ENCODE assay signal across 8 cellular contexts in the genomic region with DNA sequence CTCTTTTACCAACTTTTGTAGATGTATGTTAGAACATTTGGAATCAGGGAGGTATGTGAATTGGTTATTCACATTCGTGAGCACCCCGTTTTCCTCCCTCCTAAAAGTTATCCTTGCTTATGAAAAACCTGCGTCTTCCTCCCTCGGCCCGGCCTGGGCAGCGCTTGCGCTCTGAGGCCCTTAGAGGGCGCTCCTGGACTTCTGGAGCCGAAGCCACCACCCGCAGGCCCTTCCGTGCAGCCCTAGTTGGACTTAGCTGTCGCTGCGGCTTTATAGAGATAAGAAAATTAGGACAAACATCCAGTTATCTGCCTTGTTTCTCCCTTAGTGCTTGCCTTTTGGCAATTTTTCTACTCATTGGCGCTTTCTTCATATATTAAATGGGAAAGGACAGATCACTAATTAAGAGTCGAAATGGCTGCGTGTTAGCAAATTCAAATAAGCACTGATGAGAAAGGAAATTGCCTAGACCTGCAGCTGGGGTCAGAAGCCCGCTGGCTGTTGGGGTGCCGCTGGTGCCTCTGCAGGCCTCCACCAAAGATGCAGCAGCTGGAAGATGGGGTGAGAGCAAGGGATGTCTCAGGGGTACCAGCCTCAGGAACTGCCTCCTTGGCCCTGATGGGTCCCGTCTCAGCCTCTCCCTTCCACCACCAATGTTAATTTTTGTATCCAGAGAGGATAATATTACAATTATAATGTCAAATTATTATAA. TPM values are rescaled to one million over a fixed set of nuclear protein-coding genes. Genes with fewer than 3 reads are reported as not detected.
DNase-seq lines count a peak whose midpoint lies in the region; ATAC-seq and TF ChIP-seq lines count a peak whose summit lies in the region.

No MANE protein-coding gene starts in this region.

- H3K9me3 ChIP-seq in neuronal stem cell (replicated peaks in 1 of 2; ENCODE audit: control insufficient read depth in 2 of 2, insufficient read depth in 1 of 2, low read depth in 1 of 2, low read length in 2 of 2) (no peaks in the 10 kb centered on the region), thyroid gland (no peaks in the 10 kb centered on the region)

- H2BK5ac ChIP-seq in neuronal stem cell (ENCODE audit: low read length) = no peak overlapping the region

- no peak overlapping the region for H4K91ac ChIP-seq in neuronal stem cell (ENCODE audit: low read depth, low read length, poor library complexity)

- DNase-seq in COLO668 (lab: John Stamatoyannopoulos, UW; ENCODE audit: unreplicated experiment) (peak; percentile 46), HuH-7 (ENCODE audit: low spot score) (peak; percentile 84), RKO (ENCODE audit: low spot score) (peak; percentile 78), fibroblast of peridontal ligament (ENCODE audit: extremely low read depth) (peak; percentile 68), neuronal stem cell (ENCODE audit: low spot score) (peak; percentile 71), thyroid gland (peak; percentile 79 to 82)
- DNase-seq in activated T-helper 1 cell treated with anti-CD3 and anti-CD28 coated beads, Interleukin-2, amount 50 U/mL, for 16 hours (ENCODE audit: low read depth in 1 of 2, low spot score in 1 of 2) = peak; percentile 30 to 41

- no peak overlapping the region for H4K8ac ChIP-seq in neuronal stem cell (ENCODE audit: low read depth, low read length)

- H3K27me3 ChIP-seq in neuronal stem cell (ENCODE audit: control insufficient read depth in 3 of 3, insufficient read depth in 3 of 3, low read depth in 1 of 3, low read length in 3 of 3) (peaks cover 10 to 72% (median 22%) of the 10 kb centered on the region in 3 experiments), thyroid gland (no peaks in the 10 kb centered on the region)

- no peak overlapping the region for H3K4ac ChIP-seq in neuronal stem cell (ENCODE audit: low read length)

- TF ChIP-seq POLR2A in thyroid gland (IDR thresholded peaks at IDR 0.05) = no peak

- H3K4me2 ChIP-seq in neuronal stem cell (ENCODE audit: insufficient read depth, low read length, poor library complexity, severe bottlenecking) = no peak overlapping the region

- H3K27ac ChIP-seq in neuronal stem cell (replicated peaks; ENCODE audit: low read length) (no peak overlapping the region), thyroid gland (no peak overlapping the region)

- H3K79me1 ChIP-seq in neuronal stem cell (ENCODE audit: low read depth, low read length) = no peaks in the 10 kb centered on the region

- intact Hi-C loops in thyroid gland (cut with DNase I) = loop anchor here (10.0 kb wide), 2 partner anchors 130 to 290 kb away; no protein-coding TSS in a partner anchor

- H3K9ac ChIP-seq in neuronal stem cell (ENCODE audit: low read depth, low read length, poor library complexity) = no peak overlapping the region

- peak; percentile 71 for ATAC-seq in GM19467 (IDR thresholded peaks at IDR 0.05; ENCODE audit: unreplicated experiment)

- H3K4me1 ChIP-seq in neuronal stem cell (ENCODE audit: control insufficient read depth in 2 of 2, insufficient read depth in 1 of 2, low read depth in 1 of 2, low read length in 2 of 2) = peaks cover 0 to 2% of the 10 kb centered on the region in 2 donors
- H3K4me1 ChIP-seq in thyroid gland = peaks cover 19 to 25% of the 10 kb centered on the region in 2 donors

- no CpG with 5 or more reads among the region's 19 CpGs for WGBS in neuronal stem cell (ENCODE audit: extremely low coverage in 2 of 2, insufficient read length in 2 of 2, insufficient replicate concordance in 1 of 2), 2 donors
- 11 to 14% methylated on average over 19 of the region's 19 CpGs for WGBS in thyroid gland, 2 donors

- H3K4me3 ChIP-seq in neuronal stem cell (ENCODE audit: low read length in 2 of 2) = no peak overlapping the region
- H3K4me3 ChIP-seq in thyroid gland (replicated peaks in 1 of 3) = no peak overlapping the region

- peak; percentile 79 to 98 (median 91) for TF ChIP-seq CTCF in thyroid gland (IDR thresholded peaks at IDR 0.05)

- no peak overlapping the region for H3K18ac ChIP-seq in neuronal stem cell (ENCODE audit: low read length)

- H3K36me3 ChIP-seq in neuronal stem cell (replicated peaks in 1 of 2; ENCODE audit: control insufficient read depth in 2 of 2, insufficient read depth in 2 of 2, low read length in 2 of 2) (no peaks in the 10 kb centered on the region), thyroid gland (no peaks in the 10 kb centered on the region)

- peak overlapping the region; percentile 32 for H2AFZ ChIP-seq in neuronal stem cell (ENCODE audit: low read length)

- H2BK12ac ChIP-seq in neuronal stem cell (ENCODE audit: low read length) = no peak overlapping the region

- H2BK120ac ChIP-seq in neuronal stem cell (ENCODE audit: low read depth, low read length) = no peak overlapping the region

- H2AK5ac ChIP-seq in neuronal stem cell (ENCODE audit: low read depth, low read length) = no peak overlapping the region

- H3K23ac ChIP-seq in neuronal stem cell (ENCODE audit: low read depth, low read length, poor library complexity) = no peak overlapping the region

- H2BK15ac ChIP-seq in neuronal stem cell (ENCODE audit: low read length) = no peak overlapping the region

- no peak overlapping the region for H3K14ac ChIP-seq in neuronal stem cell (ENCODE audit: low read length)

RNA-seq across cellular contexts. Expression of gene FNDC1, which starts 5.2 kb away (rescaled TPM):
- 0.14 TPM for polyA plus RNA-seq in neuronal stem cell (2013, experiment 1 of 2)
- 0.12 TPM for polyA plus RNA-seq in neuronal stem cell (2013, experiment 2 of 2)
- 10 to 100 TPM; 13.6 to 23.2 (median 15.1) TPM for total RNA-seq in thyroid gland
